Comparison of ENCODE assay signal across 31 cellular contexts in genomic region chrX:646228-646495, GRCh38. TPM values are rescaled to one million over a fixed set of nuclear protein-coding genes. Genes with fewer than 3 reads are reported as not detected.
"Had no signal": no experiment of that assay in that cellular context is flagged by ENCODE, and none has a peak within 500 bp of the region (broad histone marks: within the 10 kb centered on the region; RNA-seq: fewer than 3 reads in every experiment).

No MANE protein-coding gene starts in this region.

- H3K36me3 ChIP-seq: gastrocnemius medialis, heart left ventricle, neural progenitor cell, ovary, sigmoid colon, thoracic aorta, tibial nerve had no signal

- H3K9me3 ChIP-seq: gastrocnemius medialis, heart left ventricle, ovary, psoas muscle, thoracic aorta had no signal

- H3K9me3 Mint-ChIP-seq: effector memory CD8-positive, alpha-beta T cell; memory B cell; natural killer cell treated with Interleukin-12 subunit alpha and Interleukin-12 subunit beta and Interleukin-15 and Interleukin-18, amount 100 ng/mL, for 72 hours; neural progenitor cell; stimulated activated naive CD8-positive, alpha-beta T cell treated with anti-CD3 and anti-CD28 coated beads, Interleukin-15, Interleukin-2, amounts not matched to agents 100 ng/mL and 50 ng/mL, for 24 hours had no signal

- H3K27ac Mint-ChIP-seq: effector memory CD8-positive, alpha-beta T cell; memory B cell; naive B cell; natural killer cell treated with Interleukin-12 subunit alpha and Interleukin-12 subunit beta and Interleukin-15 and Interleukin-18, amount 100 ng/mL, for 72 hours; neural progenitor cell; stimulated activated memory B cell treated with anti-CD40 and anti-IgM and Interleukin-4, amounts not matched to agents 10 μg/mL and 1 μg/mL and 100 μg/mL, for 72 hours; stimulated activated naive CD8-positive, alpha-beta T cell treated with anti-CD3 and anti-CD28 coated beads, Interleukin-15, Interleukin-2, amounts not matched to agents 100 ng/mL and 50 ng/mL, for 24 hours had no signal

- H3K27me3 ChIP-seq: ovary had no signal

- H3K27ac ChIP-seq: epithelial cell of prostate, gastrocnemius medialis, heart left ventricle, hepatocyte, neural progenitor cell, ovary, psoas muscle, sigmoid colon, thoracic aorta, tibial nerve had no signal

- ATAC-seq: effector memory CD8-positive, alpha-beta T cell; esophagus mucosa; gastrocnemius medialis; heart left ventricle; left lobe of liver; natural killer cell treated with Interleukin-12 subunit alpha and Interleukin-12 subunit beta and Interleukin-15 and Interleukin-18, amount 100 ng/mL, for 72 hours; psoas muscle; right cardiac atrium; stimulated activated memory B cell treated with anti-CD40 and anti-IgM and Interleukin-4, amounts not matched to agents 10 μg/mL and 1 μg/mL and 100 μg/mL, for 72 hours had no signal

- H3K4me1 ChIP-seq: gastrocnemius medialis, psoas muscle, sigmoid colon had no signal

- H3K79me2 ChIP-seq: hepatocyte had no signal

- H3K9ac ChIP-seq: neural progenitor cell had no signal

- H3K4me2 ChIP-seq: hepatocyte, neural progenitor cell had no signal

- H2AFZ ChIP-seq: hepatocyte, neural progenitor cell had no signal

- DNase-seq: cerebellar nuclear complex; cortex of kidney; effector memory CD8-positive, alpha-beta T cell; gastrocnemius medialis; heart left ventricle; kidney; naive B cell; nucleus accumbens; ovary; psoas muscle; right cardiac atrium; sigmoid colon; stimulated activated CD4-positive, alpha-beta T cell treated with anti-CD3 and anti-CD28 coated beads, Interleukin-4, amount 100 ng/mL, for 4 hours had no signal

- H3K4me1 Mint-ChIP-seq: memory B cell; naive B cell; stimulated activated memory B cell treated with anti-CD40 and anti-IgM and Interleukin-4, amounts not matched to agents 10 μg/mL and 1 μg/mL and 100 μg/mL, for 72 hours had no signal

- H3K4me3 Mint-ChIP-seq: effector memory CD8-positive, alpha-beta T cell; memory B cell; naive B cell; natural killer cell treated with Interleukin-12 subunit alpha and Interleukin-12 subunit beta and Interleukin-15 and Interleukin-18, amount 100 ng/mL, for 72 hours; neural progenitor cell; stimulated activated memory B cell treated with anti-CD40 and anti-IgM and Interleukin-4, amounts not matched to agents 10 μg/mL and 1 μg/mL and 100 μg/mL, for 72 hours; stimulated activated naive CD8-positive, alpha-beta T cell treated with anti-CD3 and anti-CD28 coated beads, Interleukin-15, Interleukin-2, amounts not matched to agents 100 ng/mL and 50 ng/mL, for 24 hours had no signal

- H3K36me3 Mint-ChIP-seq: memory B cell; naive B cell; natural killer cell treated with Interleukin-12 subunit alpha and Interleukin-12 subunit beta and Interleukin-15 and Interleukin-18, amount 100 ng/mL, for 72 hours; neural progenitor cell; stimulated activated memory B cell treated with anti-CD40 and anti-IgM and Interleukin-4, amounts not matched to agents 10 μg/mL and 1 μg/mL and 100 μg/mL, for 72 hours had no signal

- H3K4me3 ChIP-seq: gastrocnemius medialis, heart left ventricle, hepatocyte, lung, neural progenitor cell, ovary, psoas muscle, sigmoid colon, thoracic aorta, tibial nerve had no signal

RNA-seq across cellular contexts. Expression of gene SHOX, which starts 15.6 kb away (rescaled TPM):
- total RNA-seq: dermis microvascular lymphatic vessel endothelial cell; esophagus mucosa; glomerular endothelial cell; heart left ventricle; kidney; left lobe of liver; liver; lung; mononuclear cell; natural killer cell treated with Interleukin-12 subunit alpha and Interleukin-12 subunit beta and Interleukin-15 and Interleukin-18, amount 100 ng/mL, for 72 hours; psoas muscle; renal cortical epithelial cell; right cardiac atrium; ureter had no signal
- polyA plus RNA-seq: heart left ventricle, hepatocyte, liver, lung, ovary, right cardiac atrium had no signal
